Comparison of ENCODE assay signal across 9 cellular contexts in genomic region chr11:73312806-73313403, GRCh38. TPM values are rescaled to one million over a fixed set of nuclear protein-coding genes. Genes with fewer than 3 reads are reported as not detected.
DNase-seq lines count a peak whose midpoint lies in the region; ATAC-seq and TF ChIP-seq lines count a peak whose summit lies in the region.
"Had no signal": no experiment of that assay in that cellular context is flagged by ENCODE, and none has a peak within 500 bp of the region (broad histone marks: within the 10 kb centered on the region; RNA-seq: fewer than 3 reads in every experiment).

No MANE protein-coding gene starts in this region.

- H3K4me1 Mint-ChIP-seq in type B pancreatic cell (ENCODE audit: unreplicated experiment): peaks cover 51% of the 10 kb centered on the region
- H3K4me1 Mint-ChIP-seq in CD4-positive, alpha-beta memory T cell: peaks cover 0 to 9% (median 0%) of the 10 kb centered on the region in 4 donors

- DNase-seq in NCI-H524 (lab: John Stamatoyannopoulos, UW) (peak; percentile 43 to 67), NCI-H524 treated with DMSO at 0.1 percent for 48 hours (lab: John Stamatoyannopoulos, UW) (no peak), myocyte (ENCODE audit: low read depth) (peak; percentile 46), type B pancreatic cell (ENCODE audit: extremely low spot score, unreplicated experiment) (no peak)
- DNase-seq in CD4-positive, alpha-beta memory T cell: no peak
- no peak for DNase-seq in effector memory CD4-positive, alpha-beta T cell
- DNase-seq: activated T-cell treated with anti-CD3 and anti-CD28 coated beads, Interleukin-2, amount 50 U/mL, for 4 hours had no signal

- peak overlapping the region; percentile 33 for H3K4me3 ChIP-seq in ectodermal cell (ENCODE audit: insufficient read depth, low read depth, low read length)
- no peak overlapping the region for H3K4me3 ChIP-seq in CD4-positive, alpha-beta memory T cell (ENCODE audit: low read length in 2 of 2)
- H3K4me3 ChIP-seq in effector memory CD4-positive, alpha-beta T cell (ENCODE audit: insufficient read depth, low read depth, low read length, poor library complexity, severe bottlenecking): no peak overlapping the region

- H3K4me1 ChIP-seq in ectodermal cell (ENCODE audit: control insufficient read depth, insufficient read depth, low read length): peaks cover 68% of the 10 kb centered on the region
- peaks cover 5% of the 10 kb centered on the region for H3K4me1 ChIP-seq in CD4-positive, alpha-beta memory T cell (ENCODE audit: insufficient read depth, low read length)
- H3K4me1 ChIP-seq in effector memory CD4-positive, alpha-beta T cell (ENCODE audit: control insufficient read depth, insufficient read depth, low read length, poor library complexity, severe bottlenecking): peaks cover 12% of the 10 kb centered on the region

- no peak for ATAC-seq in HG02981 (IDR thresholded peaks at IDR 0.05; ENCODE audit: unreplicated experiment)
- ATAC-seq: activated T-cell treated with anti-CD3 and anti-CD28 coated beads, Interleukin-2, amount 50 U/mL, for 4 hours had no signal

- intact Hi-C loops in CD4-positive, alpha-beta memory T cell (cut with micrococcal nuclease): no loop called here

- H3K36me3 Mint-ChIP-seq in type B pancreatic cell: peaks cover 7% of the 10 kb centered on the region
- H3K36me3 Mint-ChIP-seq in CD4-positive, alpha-beta memory T cell: no peaks in the 10 kb centered on the region

- H3K27ac ChIP-seq in ectodermal cell (ENCODE audit: insufficient read depth, low read depth, low read length, poor library complexity, severe bottlenecking): no peak overlapping the region
- H3K27ac ChIP-seq in CD4-positive, alpha-beta memory T cell (ENCODE audit: low read depth, low read length): no peak overlapping the region
- no peak overlapping the region for H3K27ac ChIP-seq in effector memory CD4-positive, alpha-beta T cell (ENCODE audit: insufficient read depth, low read length, poor library complexity, severe bottlenecking)

- peaks cover 4% of the 10 kb centered on the region for H3K27me3 ChIP-seq in ectodermal cell (ENCODE audit: control insufficient read depth, insufficient read depth, low read length, poor library complexity, severe bottlenecking)
- no peaks in the 10 kb centered on the region for H3K27me3 ChIP-seq in CD4-positive, alpha-beta memory T cell (ENCODE audit: insufficient read depth, low read length)
- H3K27me3 ChIP-seq in effector memory CD4-positive, alpha-beta T cell (replicated peaks; ENCODE audit: control insufficient read depth, insufficient read depth, low read length, poor library complexity, severe bottlenecking): peaks cover 16% of the 10 kb centered on the region

- POLR2A ChIA-PET in CD4-positive, alpha-beta memory T cell (lab: Charles Lee; ENCODE audit: partially characterized antibody): no interaction called here

- H3K9me3 Mint-ChIP-seq in type B pancreatic cell: no peaks in the 10 kb centered on the region
- no peaks in the 10 kb centered on the region for H3K9me3 Mint-ChIP-seq in CD4-positive, alpha-beta memory T cell
- H3K9me3 Mint-ChIP-seq: activated T-cell treated with anti-CD3 and anti-CD28 coated beads, Interleukin-2, amount 50 U/mL, for 4 hours had no signal

- no peaks in the 10 kb centered on the region for H3K9me3 ChIP-seq in ectodermal cell (ENCODE audit: control insufficient read depth, low read length)
- H3K9me3 ChIP-seq in CD4-positive, alpha-beta memory T cell (ENCODE audit: control insufficient read depth in 1 of 2, low read length in 2 of 2): no peaks in the 10 kb centered on the region
- H3K9me3 ChIP-seq in effector memory CD4-positive, alpha-beta T cell (ENCODE audit: control insufficient read depth, low read length): no peaks in the 10 kb centered on the region

- peak overlapping the region; percentile 94 for H3K27ac Mint-ChIP-seq in type B pancreatic cell
- no peak overlapping the region for H3K27ac Mint-ChIP-seq in CD4-positive, alpha-beta memory T cell

- WGBS in ectodermal cell, 2 experiments: 83% methylated on average over 7 of the region's 7 CpGs

- H3K27me3 Mint-ChIP-seq in type B pancreatic cell: no peaks in the 10 kb centered on the region
- peaks cover 2 to 3% of the 10 kb centered on the region in 2 donors for H3K27me3 Mint-ChIP-seq in CD4-positive, alpha-beta memory T cell

- H3K4me3 Mint-ChIP-seq in type B pancreatic cell: peak overlapping the region; percentile 82
- no peak overlapping the region for H3K4me3 Mint-ChIP-seq in CD4-positive, alpha-beta memory T cell
- H3K4me3 Mint-ChIP-seq: activated T-cell treated with anti-CD3 and anti-CD28 coated beads, Interleukin-2, amount 50 U/mL, for 4 hours had no signal

- TF ChIP-seq CTCF in type B pancreatic cell (conservative IDR thresholded peaks at IDR 0.05): no peak

- peaks cover 5% of the 10 kb centered on the region for H3K36me3 ChIP-seq in ectodermal cell (ENCODE audit: control insufficient read depth, insufficient read depth, low read length)
- no peaks in the 10 kb centered on the region for H3K36me3 ChIP-seq in CD4-positive, alpha-beta memory T cell (ENCODE audit: insufficient read depth, low read length)
- no peaks in the 10 kb centered on the region for H3K36me3 ChIP-seq in effector memory CD4-positive, alpha-beta T cell (ENCODE audit: control insufficient read depth, insufficient read depth, low read length)

- CTCF ChIA-PET in CD4-positive, alpha-beta memory T cell (lab: Charles Lee; ENCODE audit: partially characterized antibody): interaction anchor here (1.7 to 2.7 kb wide), 2 partner anchors 23 to 39 kb away, joined by 6 to 18 read pairs; no protein-coding TSS in a partner anchor

RNA-seq across cellular contexts. Expression of gene ARHGEF17, which starts 4.8 kb away (rescaled TPM):
- polyA plus RNA-seq in ectodermal cell (2013, experiment 1 of 4): 45.5 TPM
- polyA plus RNA-seq in ectodermal cell (2013, experiment 2 of 4): 50.1 TPM
- polyA plus RNA-seq in ectodermal cell (2013, experiment 3 of 4): 43.0 TPM
- polyA plus RNA-seq in ectodermal cell (2013, experiment 4 of 4): 51.1 TPM
- total RNA-seq in myocyte: 38.0 and 38.4 TPM in 2 replicates
- 59.1 TPM for polyA plus RNA-seq in myocyte (2012)
- total RNA-seq in type B pancreatic cell (ENCODE audit: low replicate concordance): 29.2 and 69.7 TPM in 2 replicates
- under 1 TPM in 1 of 2 experiments, not detected in 1; 0.23 TPM for total RNA-seq in CD4-positive, alpha-beta memory T cell
- polyA plus RNA-seq in CD4-positive, alpha-beta memory T cell: not detected

RNA-seq across cellular contexts. Expression of gene P2RY6, which starts 40.8 kb away (rescaled TPM):
- 0.89 TPM for polyA plus RNA-seq in ectodermal cell (2013, experiment 1 of 4)
- not detected for polyA plus RNA-seq in ectodermal cell (2013, experiment 2 of 4)
- not detected for polyA plus RNA-seq in ectodermal cell (2013, experiment 3 of 4)
- not detected for polyA plus RNA-seq in ectodermal cell (2013, experiment 4 of 4)
- 0.67 and 1.1 TPM in 2 replicates for total RNA-seq in myocyte
- polyA plus RNA-seq in myocyte (2012): 0.30 TPM
- 3.0 and 14.8 TPM in 2 replicates for total RNA-seq in type B pancreatic cell (ENCODE audit: low replicate concordance)
- total RNA-seq in CD4-positive, alpha-beta memory T cell: under 1 TPM; 0.61 to 0.87 TPM
- not detected for polyA plus RNA-seq in CD4-positive, alpha-beta memory T cell
- total RNA-seq: activated T-cell treated with anti-CD3 and anti-CD28 coated beads, Interleukin-2, amount 50 U/mL, for 4 hours had no signal

Comparison
In these comparisons a context has a peak if more than half of its experiments do, and no peak if none do; other contexts are left out.
1. DNase-seq: peak in NCI-H524 (2 of 2) and myocyte (single experiment); none in NCI-H524 treated with DMSO at 0.1 percent for 48 hours (single experiment), type B pancreatic cell (single experiment), CD4-positive, alpha-beta memory T cell (0 of 5) and effector memory CD4-positive, alpha-beta T cell (0 of 3).
2. RNA of gene ARHGEF17, which starts 4.8 kb away (total RNA-seq): 29.2 to 69.7 TPM in type B pancreatic cell and 38.0 to 38.4 TPM in myocyte; 0.23 TPM in CD4-positive, alpha-beta memory T cell; every median in the first group is over 10 times any median in the second.